1 cellular context compared by ENCODE assay signal in the genomic region with DNA sequence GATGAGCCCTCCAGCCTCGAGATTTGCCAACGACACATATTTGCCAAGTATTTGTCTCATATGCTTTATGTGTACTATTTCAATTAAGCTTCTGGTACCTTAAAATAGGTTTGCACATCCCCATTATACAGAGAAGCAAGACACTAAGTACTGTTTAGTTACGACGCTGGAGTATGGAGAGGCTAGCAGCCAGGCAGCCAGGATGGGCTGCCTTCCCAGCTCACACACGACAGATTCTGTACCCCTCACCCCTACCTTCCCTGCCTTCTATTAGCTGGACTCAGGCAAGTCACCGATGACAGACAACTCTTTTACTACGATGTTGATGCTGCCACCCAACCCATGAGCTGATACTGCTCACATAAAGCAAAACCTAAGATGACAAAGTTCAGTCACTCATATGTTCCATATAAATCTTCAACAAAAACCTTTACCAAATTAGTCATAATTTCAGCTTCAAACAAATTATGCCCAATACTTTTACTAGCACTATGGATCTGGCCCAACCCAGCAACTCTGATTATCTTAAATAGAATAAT.
TF ChIP-seq lines count a peak whose summit lies in the region.

No MANE protein-coding gene starts in this region.

TF ChIP-seq in WTC11, 78 proteins besides CTCF, POLR2A, EP300 and RAD21:
- TF ChIP-seq, protein P1, sequence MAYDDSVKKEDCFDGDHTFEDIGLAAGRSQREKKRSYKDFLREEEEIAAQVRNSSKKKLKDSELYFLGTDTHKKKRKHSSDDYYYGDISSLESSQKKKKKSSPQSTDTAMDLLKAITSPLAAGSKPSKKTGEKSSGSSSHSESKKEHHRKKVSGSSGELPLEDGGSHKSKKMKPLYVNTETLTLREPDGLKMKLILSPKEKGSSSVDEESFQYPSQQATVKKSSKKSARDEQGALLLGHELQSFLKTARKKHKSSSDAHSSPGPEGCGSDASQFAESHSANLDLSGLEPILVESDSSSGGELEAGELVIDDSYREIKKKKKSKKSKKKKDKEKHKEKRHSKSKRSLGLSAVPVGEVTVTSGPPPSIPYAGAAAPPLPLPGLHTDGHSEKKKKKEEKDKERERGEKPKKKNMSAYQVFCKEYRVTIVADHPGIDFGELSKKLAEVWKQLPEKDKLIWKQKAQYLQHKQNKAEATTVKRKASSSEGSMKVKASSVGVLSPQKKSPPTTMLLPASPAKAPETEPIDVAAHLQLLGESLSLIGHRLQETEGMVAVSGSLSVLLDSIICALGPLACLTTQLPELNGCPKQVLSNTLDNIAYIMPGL (CRISPR knock-in tag; IDR thresholded peaks at IDR 0.05), result no peak
- TF ChIP-seq ATF1 (CRISPR knock-in tag; IDR thresholded peaks at IDR 0.05) (no peak), GABPB1 (CRISPR knock-in tag; IDR thresholded peaks at IDR 0.05) (no peak), GTF2I (CRISPR knock-in tag; conservative IDR thresholded peaks at IDR 0.05) (no peak), RELA (CRISPR knock-in tag; IDR thresholded peaks at IDR 0.05; ENCODE audit: borderline replicate concordance) (no peak), JUN (CRISPR knock-in tag; IDR thresholded peaks at IDR 0.05) (no peak), ZBTB21 (CRISPR knock-in tag; IDR thresholded peaks at IDR 0.05; ENCODE audit: borderline replicate concordance) (no peak), ZNF317 (CRISPR knock-in tag; IDR thresholded peaks at IDR 0.05; ENCODE audit: borderline replicate concordance, low read depth) (no peak), FOXK1 (CRISPR knock-in tag; IDR thresholded peaks at IDR 0.05) (no peak)
- TF ChIP-seq, protein P2, sequence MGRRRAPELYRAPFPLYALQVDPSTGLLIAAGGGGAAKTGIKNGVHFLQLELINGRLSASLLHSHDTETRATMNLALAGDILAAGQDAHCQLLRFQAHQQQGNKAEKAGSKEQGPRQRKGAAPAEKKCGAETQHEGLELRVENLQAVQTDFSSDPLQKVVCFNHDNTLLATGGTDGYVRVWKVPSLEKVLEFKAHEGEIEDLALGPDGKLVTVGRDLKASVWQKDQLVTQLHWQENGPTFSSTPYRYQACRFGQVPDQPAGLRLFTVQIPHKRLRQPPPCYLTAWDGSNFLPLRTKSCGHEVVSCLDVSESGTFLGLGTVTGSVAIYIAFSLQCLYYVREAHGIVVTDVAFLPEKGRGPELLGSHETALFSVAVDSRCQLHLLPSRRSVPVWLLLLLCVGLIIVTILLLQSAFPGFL (CRISPR knock-in tag; IDR thresholded peaks at IDR 0.05; ENCODE audit: borderline replicate concordance), result no peak
